In the genomic region with DNA sequence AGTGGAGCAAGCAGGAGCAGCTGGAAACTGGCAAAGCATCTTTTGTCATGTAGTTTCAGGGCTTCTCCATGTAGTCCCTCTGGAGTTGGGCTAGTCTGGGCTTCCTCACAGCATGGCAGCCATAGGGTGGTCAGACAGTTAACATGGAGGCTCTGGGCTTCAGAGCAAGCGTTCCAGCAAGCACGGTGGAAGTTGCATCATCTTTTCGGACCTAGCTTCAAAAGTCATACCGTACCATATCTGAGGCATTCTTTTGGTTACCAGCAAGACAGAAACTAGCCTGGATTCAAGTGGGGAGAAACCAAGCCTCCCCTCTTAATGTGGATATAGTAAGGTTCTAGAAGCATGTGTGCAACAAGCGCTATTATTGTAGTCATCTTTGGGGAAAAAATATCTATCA, we compare ENCODE assay signal across 28 cellular contexts.
"Had no signal": no experiment of that assay in that cellular context is flagged by ENCODE, and none has a peak within 500 bp of the region (broad histone marks: within the 10 kb centered on the region; RNA-seq: fewer than 3 reads in every experiment).

No MANE protein-coding gene starts in this region.

- H3K36me3 Mint-ChIP-seq: activated naive CD8-positive, alpha-beta T cell treated with anti-CD3 and anti-CD28 coated beads, Interleukin-2, amount 10 ng/mL, durations not matched to agents 7 days and 5 days had no signal

- H3K9me3 Mint-ChIP-seq: activated CD4-positive, alpha-beta T cell treated with anti-CD3 and anti-CD28 coated beads, Interleukin-2, amount 10 ng/mL, durations not matched to agents 24 days and 14 days; activated CD8-positive, alpha-beta T cell treated with anti-CD3 and anti-CD28 coated beads for 36 hours; activated naive CD8-positive, alpha-beta T cell treated with anti-CD3 and anti-CD28 coated beads, Interleukin-2, amount 10 ng/mL, durations not matched to agents 7 days and 5 days; activated T-helper 17 cell treated with anti-CD3 and anti-CD28 coated beads, Interleukin-2, amount 50 U/mL, for 72 hours had no signal

- H3K4me1 Mint-ChIP-seq: activated T-helper 17 cell treated with anti-CD3 and anti-CD28 coated beads, Interleukin-2, amount 50 U/mL, for 72 hours had no signal

- DNase-seq: activated CD4-positive, alpha-beta T cell treated with anti-CD3 and anti-CD28 coated beads, Interleukin-2, amount 10 ng/mL, durations not matched to agents 24 days and 14 days; activated CD4-positive, alpha-beta T cell treated with anti-CD3 and anti-CD28 coated beads, Interleukin-2, amount 50 U/mL, for 4 hours; activated CD8-positive, alpha-beta T cell treated with anti-CD3 and anti-CD28 coated beads for 36 hours; activated effector memory CD4-positive, alpha-beta T cell treated with anti-CD3 and anti-CD28 coated beads, Interleukin-2, amount 50 U/mL, for 16 hours; activated naive CD4-positive, alpha-beta T cell; activated naive CD4-positive, alpha-beta T cell treated with anti-CD3 and anti-CD28 coated beads, Interleukin-2, amount 50 U/mL, for 16 hours; activated naive CD8-positive, alpha-beta T cell treated with anti-CD3 and anti-CD28 coated beads, Interleukin-2, amount 10 ng/mL, durations not matched to agents 7 days and 5 days; activated T-cell treated with anti-CD3 and anti-CD28 coated beads, Interleukin-2, amount 50 U/mL, for 1 hour; activated T-cell treated with anti-CD3 and anti-CD28 coated beads, Interleukin-2, amount 50 U/mL, for 72 hours; adrenal gland; body of pancreas; caudate nucleus; cerebellar nuclear complex; NCI-H1092 treated with DMSO at 0.1 percent for 48 hours; NCI-H1417; NCI-H1930; NCI-H2081 treated with DMSO at 0.1 percent for 48 hours; NCI-H345; NCI-H526; NCI-H748 treated with DMSO at 0.1 percent for 48 hours; OCI-M1; Right ventricle myocardium superior; T1000; WERI-Rb-1 had no signal

- H3K4me3 ChIP-seq: adrenal gland, body of pancreas, breast epithelium had no signal

- H3K27ac Mint-ChIP-seq: activated CD4-positive, alpha-beta T cell treated with anti-CD3 and anti-CD28 coated beads, Interleukin-2, amount 10 ng/mL, durations not matched to agents 24 days and 14 days; activated CD8-positive, alpha-beta T cell treated with anti-CD3 and anti-CD28 coated beads for 36 hours; activated naive CD8-positive, alpha-beta T cell treated with anti-CD3 and anti-CD28 coated beads, Interleukin-2, amount 10 ng/mL, durations not matched to agents 7 days and 5 days had no signal

- H3K27me3 Mint-ChIP-seq: activated CD4-positive, alpha-beta T cell treated with anti-CD3 and anti-CD28 coated beads, Interleukin-2, amount 10 ng/mL, durations not matched to agents 24 days and 14 days; activated CD8-positive, alpha-beta T cell treated with anti-CD3 and anti-CD28 coated beads for 36 hours; activated T-helper 17 cell treated with anti-CD3 and anti-CD28 coated beads, Interleukin-2, amount 50 U/mL, for 72 hours had no signal

- H3K4me3 Mint-ChIP-seq: activated CD4-positive, alpha-beta T cell treated with anti-CD3 and anti-CD28 coated beads, Interleukin-2, amount 10 ng/mL, durations not matched to agents 24 days and 14 days; activated CD8-positive, alpha-beta T cell treated with anti-CD3 and anti-CD28 coated beads for 36 hours; activated naive CD8-positive, alpha-beta T cell treated with anti-CD3 and anti-CD28 coated beads, Interleukin-2, amount 10 ng/mL, durations not matched to agents 7 days and 5 days had no signal

- H3K27ac ChIP-seq: adrenal gland, body of pancreas, breast epithelium, KMS-11, WERI-Rb-1 had no signal

- FAIRE-seq: astrocyte had no signal

- ATAC-seq: body of pancreas had no signal

- H3K36me3 ChIP-seq: adrenal gland, breast epithelium, WERI-Rb-1 had no signal

- H3K9me3 ChIP-seq: adrenal gland, body of pancreas, breast epithelium had no signal

- H3K9ac ChIP-seq: KMS-11 had no signal

- H3K27me3 ChIP-seq: adrenal gland, body of pancreas, breast epithelium had no signal

- H3K4me2 ChIP-seq: KMS-11 had no signal

- H3K4me1 ChIP-seq: adrenal gland, body of pancreas, breast epithelium had no signal
